ENCODE assay signal across 8 cellular contexts in genomic region chr1:227316941-227317540, GRCh38. TPM values are rescaled to one million over a fixed set of nuclear protein-coding genes. Genes with fewer than 3 reads are reported as not detected.
DNase-seq lines count a peak whose midpoint lies in the region; ATAC-seq lines count a peak whose summit lies in the region.

No MANE protein-coding gene starts in this region.

- no peak overlapping the region for H3K27ac Mint-ChIP-seq in naive B cell

- H3K4me3 Mint-ChIP-seq in naive B cell: peak overlapping the region; percentile 72 to 88 (median 82)

- DNase-seq in DMS53 (lab: John Stamatoyannopoulos, UW): peak; percentile 46
- no peak for DNase-seq in DMS53 treated with DMSO at 0.1 percent for 48 hours (lab: John Stamatoyannopoulos, UW; ENCODE audit: unreplicated experiment)
- DNase-seq in NT2/D1 (ENCODE audit: low read depth, low spot score): no peak
- no peak for DNase-seq in naive B cell
- DNase-seq in NCI-H1105 treated with DMSO at 0.1 percent for 48 hours (lab: John Stamatoyannopoulos, UW): no peak
- no peak for DNase-seq in T-helper 9 cell
- DNase-seq in kidney glomerular epithelial cell (lab: John Stamatoyannopoulos, UW): no peak

- H3K36me3 ChIP-seq in NT2/D1 (ENCODE audit: insufficient read depth, insufficient read length, low read length): peaks cover 12% of the 10 kb centered on the region
- no peaks in the 10 kb centered on the region for H3K36me3 ChIP-seq in duodenal mucosa (ENCODE audit: control insufficient read depth in 1 of 2, insufficient read depth in 2 of 2, low read length in 2 of 2)

- H3K27ac ChIP-seq in duodenal mucosa (ENCODE audit: low read depth, low read length): peak overlapping the region; percentile 91

- peaks cover 0 to 1% (median 0%) of the 10 kb centered on the region in 7 donors for H3K9me3 Mint-ChIP-seq in naive B cell

- no peaks in the 10 kb centered on the region for H3K4me1 ChIP-seq in NT2/D1 (ENCODE audit: insufficient read depth, insufficient read length)
- H3K4me1 ChIP-seq in duodenal mucosa (ENCODE audit: control insufficient read depth in 1 of 2, insufficient read depth in 2 of 2, low read length in 2 of 2): peaks cover 10 to 20% of the 10 kb centered on the region in 2 donors

- H3K9me3 ChIP-seq in NT2/D1 (ENCODE audit: insufficient read depth, low read length) (no peaks in the 10 kb centered on the region), duodenal mucosa (ENCODE audit: control insufficient read depth in 1 of 2, low read length in 2 of 2) (no peaks in the 10 kb centered on the region)

- no peaks in the 10 kb centered on the region for H3K27me3 ChIP-seq in NT2/D1 (ENCODE audit: insufficient read depth, insufficient read length)
- no peaks in the 10 kb centered on the region for H3K27me3 ChIP-seq in duodenal mucosa (ENCODE audit: control insufficient read depth in 1 of 2, insufficient read depth in 2 of 2, low read length in 2 of 2)

- H3K4me1 Mint-ChIP-seq in naive B cell: peaks cover 0 to 9% (median 4%) of the 10 kb centered on the region in 3 donors

- no peak for ATAC-seq in naive B cell (ENCODE audit: low read depth in 2 of 2)

- H3K9ac ChIP-seq in NT2/D1 (ENCODE audit: insufficient read length, low read depth) (peak overlapping the region; percentile 93), duodenal mucosa (ENCODE audit: low read depth in 1 of 2, low read length in 2 of 2) (peak overlapping the region; percentile 88 to 90)

- peaks cover 46 to 69% (median 50%) of the 10 kb centered on the region in 3 donors for H3K27me3 Mint-ChIP-seq in naive B cell

- peak overlapping the region; percentile 77 for H3K4me3 ChIP-seq in NT2/D1 (ENCODE audit: insufficient read length, low read depth)
- H3K4me3 ChIP-seq in duodenal mucosa (ENCODE audit: low read depth in 1 of 2, low read length in 2 of 2): peak overlapping the region; percentile 81 to 95

- H3K36me3 Mint-ChIP-seq in naive B cell: peaks cover 0 to 4% of the 10 kb centered on the region in 2 donors

RNA-seq across cellular contexts. Expression of gene CDC42BPA, which starts 1.3 kb away (rescaled TPM):
- polyA plus RNA-seq in naive B cell (ENCODE audit: low read depth in 6 of 6): under 1 TPM in 4 of 6 donors, not detected in 2; 0.03 to 0.74 (median 0.48) TPM
